11 cellular contexts compared by ENCODE assay signal in genomic region chr7:84022686-84023308, GRCh38.
DNase-seq lines count a peak whose midpoint lies in the region; ATAC-seq and TF ChIP-seq lines count a peak whose summit lies in the region.
"Had no signal": no experiment of that assay in that cellular context is flagged by ENCODE, and none has a peak within 500 bp of the region (broad histone marks: within the 10 kb centered on the region; RNA-seq: fewer than 3 reads in every experiment).

No MANE protein-coding gene starts in this region.

- 0 out of 2 replicates have a peak overlapping the region, but pooled peaks have one; percentile 41 for H3K27ac ChIP-seq in HEK293 (ENCODE audit: extremely low read depth, low read depth, low read length)
- H3K27ac ChIP-seq in thyroid gland, result no peak overlapping the region
- H3K27ac ChIP-seq: esophagus muscularis mucosa, ovary had no signal

- ATAC-seq in GM21390 (IDR thresholded peaks at IDR 0.05; ENCODE audit: unreplicated experiment), result no peak

- 72 to 78% methylated on average over 5 of the region's 5 CpGs for WGBS in thyroid gland, 2 donors

- no peaks in the 10 kb centered on the region for H3K9me3 ChIP-seq in HEK293 (ENCODE audit: control insufficient read depth, insufficient read depth, low read depth, low read length)
- H3K9me3 ChIP-seq in thyroid gland, result no peaks in the 10 kb centered on the region
- H3K9me3 ChIP-seq in BE2C, result no peaks in the 10 kb centered on the region
- H3K9me3 ChIP-seq: esophagus muscularis mucosa, ovary had no signal

- POLR2A ChIA-PET in HEK293 (lab: Yijun Ruan, JAX), result no interaction called here

- DNase-seq in NCI-H2196 (lab: John Stamatoyannopoulos, UW; ENCODE audit: unreplicated experiment), result peak; percentile 37
- peak; percentile 6 for DNase-seq in cerebellum (ENCODE audit: low spot score)
- DNase-seq in renal cortical epithelial cell (ENCODE audit: low read depth), result peak; percentile 41
- DNase-seq in thyroid gland, result no peak
- DNase-seq in BE2C, result no peak
- DNase-seq: anterior cingulate cortex, MM.1S, ovary had no signal

- no peaks in the 10 kb centered on the region for H3K27me3 ChIP-seq in thyroid gland
- H3K27me3 ChIP-seq in BE2C, result no peaks in the 10 kb centered on the region
- H3K27me3 ChIP-seq: esophagus muscularis mucosa, ovary had no signal

- H3K36me3 ChIP-seq in HEK293 (ENCODE audit: control insufficient read depth in 2 of 2, insufficient read depth in 1 of 2, low read length in 2 of 2) (no peaks in the 10 kb centered on the region), thyroid gland (no peaks in the 10 kb centered on the region), BE2C (no peaks in the 10 kb centered on the region)
- H3K36me3 ChIP-seq: esophagus muscularis mucosa, ovary had no signal

- TF ChIP-seq POLR2A in thyroid gland (IDR thresholded peaks at IDR 0.05), result no peak

- H3K4me1 ChIP-seq in HEK293 (ENCODE audit: control insufficient read depth, insufficient read depth, low read length) (peaks cover 27% of the 10 kb centered on the region), thyroid gland (no peaks in the 10 kb centered on the region), BE2C (peaks cover 5% of the 10 kb centered on the region)

- H3K4me3 ChIP-seq in HEK293 (ENCODE audit: low read depth, low read length) (no peak overlapping the region), thyroid gland (replicated peaks in 1 of 3) (no peak overlapping the region), BE2C (ENCODE audit: low read depth, low read length) (no peak overlapping the region)
- H3K4me3 ChIP-seq: esophagus muscularis mucosa, ovary had no signal

- no peak for TF ChIP-seq CTCF in HEK293 (tag by site-specific recombination; IDR thresholded peaks at IDR 0.05)
- TF ChIP-seq CTCF in thyroid gland (IDR thresholded peaks at IDR 0.05), result no peak
- no peak for TF ChIP-seq CTCF in BE2C (IDR thresholded peaks at IDR 0.05; ENCODE audit: low read depth, low read length)

- CTCF ChIA-PET in HEK293 (lab: Yijun Ruan, JAX), result interaction anchor here (0.7 kb wide), 1 partner anchor 35 kb away, joined by 4 read pairs; no protein-coding TSS in a partner anchor

- intact Hi-C loops in thyroid gland (cut with DNase I), result no loop called here

TF ChIP-seq in HEK293, 187 proteins besides CTCF, POLR2A, EP300 and RAD21 (continues in another document):
- TF ChIP-seq HOXD13 (CRISPR knock-in tag; IDR thresholded peaks at IDR 0.05; ENCODE audit: borderline replicate concordance), result peak; percentile 78
- TF ChIP-seq, protein P1, sequence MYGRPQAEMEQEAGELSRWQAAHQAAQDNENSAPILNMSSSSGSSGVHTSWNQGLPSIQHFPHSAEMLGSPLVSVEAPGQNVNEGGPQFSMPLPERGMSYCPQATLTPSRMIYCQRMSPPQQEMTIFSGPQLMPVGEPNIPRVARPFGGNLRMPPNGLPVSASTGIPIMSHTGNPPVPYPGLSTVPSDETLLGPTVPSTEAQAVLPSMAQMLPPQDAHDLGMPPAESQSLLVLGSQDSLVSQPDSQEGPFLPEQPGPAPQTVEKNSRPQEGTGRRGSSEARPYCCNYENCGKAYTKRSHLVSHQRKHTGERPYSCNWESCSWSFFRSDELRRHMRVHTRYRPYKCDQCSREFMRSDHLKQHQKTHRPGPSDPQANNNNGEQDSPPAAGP (tag by site-specific recombination; IDR thresholded peaks at IDR 0.05), result no peak
- TF ChIP-seq, protein P2, sequence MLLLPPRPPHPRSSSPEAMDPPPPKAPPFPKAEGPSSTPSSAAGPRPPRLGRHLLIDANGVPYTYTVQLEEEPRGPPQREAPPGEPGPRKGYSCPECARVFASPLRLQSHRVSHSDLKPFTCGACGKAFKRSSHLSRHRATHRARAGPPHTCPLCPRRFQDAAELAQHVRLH (tag by site-specific recombination; IDR thresholded peaks at IDR 0.05), result no peak
- TF ChIP-seq ZNF596 (tag by site-specific recombination; IDR thresholded peaks at IDR 0.05), result no peak
- no peak for TF ChIP-seq ZNF658 (tag by site-specific recombination; IDR thresholded peaks at IDR 0.05)
- no peak for TF ChIP-seq ZNF549 (tag by site-specific recombination; IDR thresholded peaks at IDR 0.05)
- peak; percentile 48; the same call in 1 of the 2 replicates for TF ChIP-seq ZNF366 (tag by site-specific recombination; conservative IDR thresholded peaks at IDR 0.05)
- TF ChIP-seq GLIS2 (tag by site-specific recombination; IDR thresholded peaks at IDR 0.05), result no peak
- TF ChIP-seq PRDM6 (tag by site-specific recombination; IDR thresholded peaks at IDR 0.05), result no peak; the same call in 1 of the 2 replicates
- no peak for TF ChIP-seq ZNF423 (tag by site-specific recombination; IDR thresholded peaks at IDR 0.05)
- TF ChIP-seq ZNF169 (tag by site-specific recombination; IDR thresholded peaks at IDR 0.05), result no peak
- TF ChIP-seq FEZF1 (tag by site-specific recombination; IDR thresholded peaks at IDR 0.05), result peak; percentile 84
- TF ChIP-seq ZNF843 (tag by site-specific recombination; IDR thresholded peaks at IDR 0.05), result peak; percentile 85
- peak; percentile 70 for TF ChIP-seq ZBTB44 (tag by site-specific recombination; IDR thresholded peaks at IDR 0.05)
- TF ChIP-seq BCL11A (tag by site-specific recombination; IDR thresholded peaks at IDR 0.05; ENCODE audit: low read depth), result no peak
- no peak for TF ChIP-seq ZNF157 (tag by site-specific recombination; IDR thresholded peaks at IDR 0.05)
- TF ChIP-seq OSR2 (tag by site-specific recombination; IDR thresholded peaks at IDR 0.05), result peak; percentile 79
- peak; percentile 33; the same call in 1 of the 2 replicates for TF ChIP-seq GFI1B (tag by site-specific recombination; IDR thresholded peaks at IDR 0.05)
- TF ChIP-seq ZNF645 (tag by site-specific recombination; IDR thresholded peaks at IDR 0.05), result no peak
- TF ChIP-seq HIC1 (tag by site-specific recombination; IDR thresholded peaks at IDR 0.05), result no peak
- TF ChIP-seq ZNF433 (tag by site-specific recombination; IDR thresholded peaks at IDR 0.05; ENCODE audit: low read depth), result no peak
- TF ChIP-seq, protein P3, sequence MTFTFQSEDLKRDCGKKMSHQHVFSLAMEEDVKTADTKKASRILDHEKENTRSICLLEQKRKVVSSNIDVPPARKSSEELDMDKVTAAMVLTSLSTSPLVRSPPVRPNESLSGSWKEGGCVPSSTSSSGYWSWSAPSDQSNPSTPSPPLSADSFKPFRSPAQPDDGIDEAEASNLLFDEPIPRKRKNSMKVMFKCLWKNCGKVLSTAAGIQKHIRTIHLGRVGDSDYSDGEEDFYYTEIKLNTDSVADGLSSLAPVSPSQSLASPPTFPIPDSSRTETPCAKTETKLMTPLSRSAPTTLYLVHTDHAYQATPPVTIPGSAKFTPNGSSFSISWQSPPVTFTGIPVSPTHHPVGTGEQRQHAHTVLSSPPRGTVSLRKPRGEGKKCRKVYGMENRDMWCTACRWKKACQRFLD (tag by site-specific recombination; IDR thresholded peaks at IDR 0.05), result no peak

Comparison
In these comparisons a context has a peak if more than half of its experiments do, and no peak if none do; other contexts are left out.
1. DNase-seq: peak in NCI-H2196 (single experiment), cerebellum (single experiment) and renal cortical epithelial cell (single experiment); none in thyroid gland (0 of 2) and BE2C (single experiment).